In the genomic region with DNA sequence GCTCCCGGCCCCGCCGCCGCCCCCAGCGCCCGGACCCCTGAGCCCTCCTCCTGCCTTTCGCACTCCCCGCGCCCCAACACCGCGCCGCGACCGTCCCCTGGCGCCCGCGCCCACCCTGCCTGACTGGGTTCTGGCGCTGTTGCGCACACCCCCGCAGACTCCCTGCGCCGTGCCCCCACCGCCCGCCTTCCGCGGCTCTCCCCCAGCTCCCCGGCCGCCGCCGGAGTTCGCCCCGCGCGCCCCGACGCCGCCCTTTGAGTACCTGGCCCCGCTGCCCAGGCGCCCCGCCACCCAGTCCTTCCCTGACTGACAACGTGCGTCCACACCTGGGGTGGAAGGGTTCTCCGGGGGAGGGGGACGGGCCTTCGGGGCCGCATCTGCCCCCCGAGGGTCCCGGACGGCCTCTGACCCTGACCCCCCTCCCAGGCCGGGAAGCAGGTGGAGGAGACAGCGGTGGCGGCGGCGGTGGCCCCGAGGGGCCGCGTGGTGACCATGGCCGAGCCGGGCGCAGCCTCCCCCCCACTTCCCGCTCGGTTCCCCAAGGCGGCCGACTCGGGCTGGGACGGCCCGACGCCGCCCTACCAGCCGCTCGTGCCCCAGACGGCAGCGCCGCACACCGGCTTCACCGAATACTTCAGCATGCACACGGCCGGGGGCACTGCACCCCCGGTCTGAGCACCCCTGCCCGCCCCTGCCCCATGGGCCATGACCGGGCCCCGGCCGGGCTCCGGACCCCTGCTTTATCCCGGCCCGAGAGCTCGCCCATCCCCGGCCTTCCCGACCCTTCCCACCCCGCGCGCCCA, we compare ENCODE assay signal across 8 cellular contexts. TPM values are rescaled to one million over a fixed set of nuclear protein-coding genes. Genes with fewer than 3 reads are reported as not detected.
DNase-seq lines count a peak whose midpoint lies in the region; ATAC-seq and TF ChIP-seq lines count a peak whose summit lies in the region.

No MANE protein-coding gene starts in this region.

- no peaks in the 10 kb centered on the region for H3K9me3 Mint-ChIP-seq in chondrocyte (ENCODE audit: low read depth)

- POLR2A ChIA-PET in PC-9 (lab: Charles Lee; ENCODE audit: unreplicated experiment): no interaction called here

- H3F3A ChIP-seq in OCI-LY1 (ENCODE audit: insufficient read depth, low read length) (no peaks in the 10 kb centered on the region), PC-9 (ENCODE audit: insufficient read depth, low read depth) (0 out of 2 replicates have a peak, but pooled peaks cover 6% of the 10 kb centered on the region)

- H2AFZ ChIP-seq in OCI-LY1 (ENCODE audit: low read length): no peak overlapping the region
- peak overlapping the region; percentile 72 for H2AFZ ChIP-seq in parathyroid adenoma
- no peak overlapping the region for H2AFZ ChIP-seq in PC-9

- no TSS peak for BruUV-seq in PC-9 (replicated peaks; lab: Mats Ljungman, UMichigan)

- H3K9me3 ChIP-seq in ES-I3 (ENCODE audit: control insufficient read depth, insufficient read depth, low read length) (no peaks in the 10 kb centered on the region), OCI-LY1 (ENCODE audit: low read length) (no peaks in the 10 kb centered on the region), parathyroid adenoma (ENCODE audit: control insufficient read depth, low read length) (no peaks in the 10 kb centered on the region), PC-9 (ENCODE audit: insufficient read depth, low read depth) (no peaks in the 10 kb centered on the region)

- no peak overlapping the region for H3K27ac ChIP-seq in OCI-LY1 (ENCODE audit: low read depth, low read length, poor library complexity, severe bottlenecking)
- no peak overlapping the region for H3K27ac ChIP-seq in parathyroid adenoma
- H3K27ac ChIP-seq in PC-9: no peak overlapping the region

- H3K4me2 ChIP-seq in OCI-LY1 (ENCODE audit: low read length) (peak overlapping the region; percentile 81), parathyroid adenoma (ENCODE audit: low read length) (peak overlapping the region; percentile 11), PC-9 (no peak overlapping the region)

- H4K20me1 ChIP-seq in OCI-LY1 (ENCODE audit: insufficient read depth, low read length) (no peaks in the 10 kb centered on the region), PC-9 (ENCODE audit: insufficient read depth) (no peaks in the 10 kb centered on the region)

- no peak overlapping the region for H3K4me3 Mint-ChIP-seq in chondrocyte (ENCODE audit: unreplicated experiment)

- H3K4me1 Mint-ChIP-seq in chondrocyte (ENCODE audit: low read depth): peaks cover 31% of the 10 kb centered on the region

- H3K36me3 Mint-ChIP-seq in chondrocyte (ENCODE audit: low read depth): no peaks in the 10 kb centered on the region

- H3K79me2 ChIP-seq in OCI-LY1 (ENCODE audit: insufficient read depth, low read length) (no peaks in the 10 kb centered on the region), parathyroid adenoma (peaks cover 6% of the 10 kb centered on the region), PC-9 (ENCODE audit: low read depth) (peaks cover 21% of the 10 kb centered on the region)

- H3K4me1 ChIP-seq in ES-I3 (ENCODE audit: insufficient read depth, low read length) (no peaks in the 10 kb centered on the region; the same call in 1 of the 2 replicates), OCI-LY1 (ENCODE audit: insufficient read depth, low read length, severe bottlenecking) (peaks cover 30% of the 10 kb centered on the region), parathyroid adenoma (peaks cover 3% of the 10 kb centered on the region), PC-9 (replicated peaks; ENCODE audit: insufficient read depth) (peaks cover 14% of the 10 kb centered on the region)

- peaks cover 23% of the 10 kb centered on the region for H3K27me3 Mint-ChIP-seq in chondrocyte (ENCODE audit: low read depth)

- H3K27me3 ChIP-seq in OCI-LY1 (ENCODE audit: insufficient read depth, low read length) (no peaks in the 10 kb centered on the region), parathyroid adenoma (ENCODE audit: control insufficient read depth, insufficient read depth, low read length) (no peaks in the 10 kb centered on the region), PC-9 (ENCODE audit: insufficient read depth, low read depth) (no peaks in the 10 kb centered on the region)

- H3K9ac ChIP-seq in ES-I3 (ENCODE audit: low read depth, low read length) (peak overlapping the region; percentile 63; the same call in 1 of the 2 replicates), OCI-LY1 (ENCODE audit: low read length) (peak overlapping the region; percentile 67; the same call in 1 of the 2 replicates), parathyroid adenoma (no peak overlapping the region)

- H3K36me3 ChIP-seq in ES-I3 (ENCODE audit: insufficient read depth, low read length) (no peaks in the 10 kb centered on the region), OCI-LY1 (ENCODE audit: insufficient read depth, low read length) (no peaks in the 10 kb centered on the region), parathyroid adenoma (ENCODE audit: control insufficient read depth, insufficient read depth, low read length) (no peaks in the 10 kb centered on the region), PC-9 (ENCODE audit: low read depth) (no peaks in the 10 kb centered on the region)

- H3K27ac Mint-ChIP-seq in chondrocyte (ENCODE audit: unreplicated experiment): no peak overlapping the region

- CTCF ChIA-PET in PC-9 (lab: Charles Lee): no interaction called here

- DNase-seq in ecto neural progenitor cell (ENCODE audit: low spot score) (peak; percentile 63), chondrocyte (ENCODE audit: low spot score) (no peak), PC-9 (no peak)

- TF ChIP-seq CTCF in OCI-LY1 (IDR thresholded peaks at IDR 0.05; ENCODE audit: low read length) (no peak), parathyroid adenoma (IDR thresholded peaks at IDR 0.05) (no peak), chondrocyte (IDR thresholded peaks at IDR 0.05) (no peak), PC-9 (conservative IDR thresholded peaks at IDR 0.05) (no peak)

- H3K9me2 ChIP-seq in OCI-LY1 (ENCODE audit: low read depth, low read length) (no peaks in the 10 kb centered on the region), PC-9 (ENCODE audit: insufficient read depth) (no peaks in the 10 kb centered on the region)

- no peak for ATAC-seq in GM19455 (IDR thresholded peaks at IDR 0.05; ENCODE audit: unreplicated experiment)
- ATAC-seq in HG03095 (IDR thresholded peaks at IDR 0.05; ENCODE audit: unreplicated experiment): no peak

- peak overlapping the region; percentile 62 for H3K4me3 ChIP-seq in OCI-LY1 (ENCODE audit: low read depth, low read length, poor library complexity, severe bottlenecking)
- no peak overlapping the region for H3K4me3 ChIP-seq in parathyroid adenoma (ENCODE audit: low read depth, low read length)
- H3K4me3 ChIP-seq in PC-9: no peak overlapping the region

- intact Hi-C loops in PC-9 (cut with micrococcal nuclease; ENCODE audit: unreplicated experiment): loop anchor here (2.0 kb wide), 2 partner anchors 73 to 191 kb away; a partner anchor contains a TSS

RNA-seq across cellular contexts. Expression of a gene that starts 1.4 kb away (rescaled TPM):
- total RNA-seq in chondrocyte (48.1 to 54.4 TPM (median 49.5 TPM) in 3 replicates), PC-9 (2021) (40.6 and 49.0 TPM in 2 replicates)

RNA-seq across cellular contexts. Expression of a gene that starts 10.9 kb away (rescaled TPM):
- total RNA-seq in chondrocyte (0.32 to 0.36 TPM in 2 of 3 replicates, not detected in the other), PC-9 (2021) (1.2 and 1.7 TPM in 2 replicates)

RNA-seq across cellular contexts. Expression of a gene that starts 21.6 kb away (rescaled TPM):
- total RNA-seq in chondrocyte: 15.2 to 32.9 TPM (median 31.1 TPM) in 3 replicates
- total RNA-seq in PC-9 (2021): 70.2 and 90.1 TPM in 2 replicates

RNA-seq across cellular contexts. Expression of a gene that starts 22.1 kb away (rescaled TPM):
- 0.24 to 1.7 TPM (median 0.82 TPM) in 3 replicates for total RNA-seq in chondrocyte
- 0.85 and 1.1 TPM in 2 replicates for total RNA-seq in PC-9 (2021)

RNA-seq across cellular contexts. Expression of a gene that starts 55.0 kb away (rescaled TPM):
- total RNA-seq in chondrocyte: 83.6 to 101 TPM (median 86.3 TPM) in 3 replicates
- 58.1 and 60.7 TPM in 2 replicates for total RNA-seq in PC-9 (2021)
